8 cellular contexts compared by ENCODE assay signal in genomic region chr11:22625448-22626287, GRCh38. TPM values are rescaled to one million over a fixed set of nuclear protein-coding genes. Genes with fewer than 3 reads are reported as not detected.
A peak's percentile ranks its signal among the peaks of the same experiment; 100 is the strongest.
DNase-seq lines count a peak whose midpoint lies in the region; ATAC-seq and TF ChIP-seq lines count a peak whose summit lies in the region.

FANCF (minus strand) TSS chr11:22625823; CDS start chr11:22625810, 13 bp downstream.

- peaks cover 27% of the 10 kb centered on the region for H3K36me3 Mint-ChIP-seq in activated T-helper 17 cell treated with anti-CD3 and anti-CD28 coated beads, Interleukin-2, amount 50 U/mL, for 72 hours (ENCODE audit: low read depth)
- H3K36me3 Mint-ChIP-seq in natural killer cell = peaks cover 7% of the 10 kb centered on the region

- CTCF ChIA-PET in RWPE1 (lab: Yijun Ruan, JAX) = no interaction called here

- 0 out of 2 replicates have a peak, but pooled peaks have one; percentile 7 for TF ChIP-seq CTCF in LNCaP clone FGC (IDR thresholded peaks at IDR 0.05; ENCODE audit: control insufficient read depth, extremely low read depth, insufficient read depth)
- no peak for TF ChIP-seq CTCF in RWPE1 (conservative IDR thresholded peaks at IDR 0.05; ENCODE audit: low read depth)
- no peak for TF ChIP-seq CTCF in natural killer cell (IDR thresholded peaks at IDR 0.05)

- peak within 1 kb of the TSS; percentile 96 for H3K27ac ChIP-seq in RWPE1

- H3K27me3 Mint-ChIP-seq in activated T-helper 17 cell treated with anti-CD3 and anti-CD28 coated beads, Interleukin-2, amount 50 U/mL, for 72 hours = no peaks in the 10 kb centered on the region
- H3K27me3 Mint-ChIP-seq in natural killer cell (ENCODE audit: low read depth in 2 of 2) = no peaks in the 10 kb centered on the region

- intact Hi-C loops in natural killer cell (cut with micrococcal nuclease) = loop anchor here (2.0 kb wide), 1 partner anchor 203 kb away; the partner anchor contains the start of gene SVIP

- peak within 1 kb of the TSS; percentile 67 for H3K4me3 ChIP-seq in LNCaP clone FGC (ENCODE audit: low read depth, low read length)

- peak within 1 kb of the TSS; percentile 96 for H3K4me3 Mint-ChIP-seq in activated T-helper 17 cell treated with anti-CD3 and anti-CD28 coated beads, Interleukin-2, amount 50 U/mL, for 72 hours
- H3K4me3 Mint-ChIP-seq in natural killer cell = peak within 1 kb of the TSS; percentile 98

- ATAC-seq in activated T-helper 17 cell treated with anti-CD3 and anti-CD28 coated beads, Interleukin-2, amount 50 U/mL, for 72 hours (replicated peaks) = peak; percentile 97
- ATAC-seq in natural killer cell = peak; percentile 92 to 97 (median 94)

- DNase-seq in Daoy (ENCODE audit: low read depth) (peak; percentile 97), GOT3 (lab: John Stamatoyannopoulos, UW) (peak; percentile 14), LNCaP clone FGC (ENCODE audit: low read depth) (peak; percentile 99), RWPE1 (ENCODE audit: low spot score) (peak; percentile 98), fibroblast of peridontal ligament (ENCODE audit: extremely low read depth) (peak; percentile 100), natural killer cell (peak; percentile 86)
- peak; percentile 88 for DNase-seq in stimulated activated naive CD4-positive, alpha-beta T cell treated with Interleukin-2 at 50 U/mL for 16 hours (lab: John Stamatoyannopoulos, UW)

- H3K9me3 Mint-ChIP-seq in activated T-helper 17 cell treated with anti-CD3 and anti-CD28 coated beads, Interleukin-2, amount 50 U/mL, for 72 hours = no peaks in the 10 kb centered on the region
- H3K9me3 Mint-ChIP-seq in natural killer cell = no peaks in the 10 kb centered on the region

- H3K4me1 Mint-ChIP-seq in activated T-helper 17 cell treated with anti-CD3 and anti-CD28 coated beads, Interleukin-2, amount 50 U/mL, for 72 hours = peaks cover 12% of the 10 kb centered on the region
- peaks cover 31 to 34% of the 10 kb centered on the region in 2 donors for H3K4me1 Mint-ChIP-seq in natural killer cell

- peak within 1 kb of the TSS; percentile 96 for H3K27ac Mint-ChIP-seq in activated T-helper 17 cell treated with anti-CD3 and anti-CD28 coated beads, Interleukin-2, amount 50 U/mL, for 72 hours
- H3K27ac Mint-ChIP-seq in natural killer cell = peak within 1 kb of the TSS; percentile 96 to 97

- POLR2A ChIA-PET in RWPE1 (lab: Yijun Ruan, JAX; ENCODE audit: low non-redundant PET) = interaction anchor here (0.5 kb wide), 1 partner anchor 174 kb away, joined by 3 read pairs; no protein-coding TSS in a partner anchor

RNA-seq across cellular contexts. Expression of gene FANCF, which starts in this region (rescaled TPM):
- 12.8 and 17.7 TPM in 2 replicates for total RNA-seq in Daoy (2014; rRNA removed; shearing (Covaris generic))
- 10 to 100 TPM in 1 of 2 donors, 1 to 10 TPM in 1; 7.3 to 10.9 TPM for total RNA-seq in activated T-helper 17 cell treated with anti-CD3 and anti-CD28 coated beads, Interleukin-2, amount 50 U/mL, for 72 hours
- 10 to 100 TPM in 1 of 3 donors, 1 to 10 TPM in 2; 7.2 to 10.3 (median 9.7) TPM for total RNA-seq in natural killer cell

Comparison
In these comparisons a context has a peak if more than half of its experiments do, and no peak if none do; other contexts are left out.
1. Peak in every context shown above with its lines: DNase-seq, ATAC-seq, H3K4me3 ChIP-seq and H3K27ac ChIP-seq.
2. DNase-seq: peak in every context shown above with its lines; median percentile 100 in fibroblast of peridontal ligament; 99 in LNCaP clone FGC; 98 in RWPE1; 97 in Daoy; 88 in stimulated activated naive CD4-positive, alpha-beta T cell treated with Interleukin-2 at 50 U/mL for 16 hours; 86 in natural killer cell; 14 in GOT3.